In the genomic region with DNA sequence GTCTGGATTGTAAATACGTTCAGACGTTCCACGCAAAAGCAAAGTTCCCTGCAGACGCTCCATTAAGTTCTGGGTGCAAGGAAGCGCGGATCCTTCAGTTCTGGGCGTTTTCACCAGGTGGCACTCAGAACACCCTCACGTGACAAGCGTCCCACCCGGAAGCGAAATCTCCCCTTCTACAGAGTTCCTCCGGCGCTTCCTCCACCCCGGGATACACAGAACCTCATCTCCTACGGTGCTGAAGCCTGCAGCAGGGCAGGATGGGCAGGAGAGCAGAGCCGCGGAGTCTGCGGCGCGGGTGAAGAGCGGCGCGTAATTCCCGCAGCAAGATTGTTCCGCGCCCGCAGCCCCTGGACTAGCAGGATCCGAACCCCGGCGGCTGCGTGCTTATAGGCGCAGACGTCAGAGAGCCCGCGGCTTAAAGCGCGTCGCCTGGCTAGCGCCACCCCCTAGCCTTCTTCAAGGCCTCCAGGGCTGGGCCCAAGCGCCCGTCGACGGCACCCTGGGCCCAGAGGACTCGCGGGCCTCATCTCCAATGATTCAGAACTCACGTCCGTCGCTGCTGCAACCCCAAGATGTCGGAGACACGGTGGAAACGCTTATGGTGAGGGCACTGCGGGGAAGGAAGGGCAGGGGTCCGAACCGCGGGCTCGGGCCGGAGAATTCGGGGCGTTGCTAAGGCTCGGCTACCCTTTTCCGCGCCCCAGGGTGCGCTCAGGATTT, we compare ENCODE assay signal across 8 cellular contexts. TPM values are rescaled to one million over a fixed set of nuclear protein-coding genes. Genes with fewer than 3 reads are reported as not detected.
DNase-seq lines count a peak whose midpoint lies in the region; ATAC-seq and TF ChIP-seq lines count a peak whose summit lies in the region.

A gene with protein sequence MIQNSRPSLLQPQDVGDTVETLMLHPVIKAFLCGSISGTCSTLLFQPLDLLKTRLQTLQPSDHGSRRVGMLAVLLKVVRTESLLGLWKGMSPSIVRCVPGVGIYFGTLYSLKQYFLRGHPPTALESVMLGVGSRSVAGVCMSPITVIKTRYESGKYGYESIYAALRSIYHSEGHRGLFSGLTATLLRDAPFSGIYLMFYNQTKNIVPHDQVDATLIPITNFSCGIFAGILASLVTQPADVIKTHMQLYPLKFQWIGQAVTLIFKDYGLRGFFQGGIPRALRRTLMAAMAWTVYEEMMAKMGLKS (plus strand): TSS at position 181 of the 723 bp plus-strand sequence. CDS start 355 bp downstream, at position 536.

- peak within 1 kb of the TSS; percentile 96 for H3K27ac ChIP-seq in fibroblast of lung (ENCODE audit: insufficient read depth, low read length)
- H3K27ac ChIP-seq in subcutaneous abdominal adipose tissue (ENCODE audit: low read depth, low read length) = peak within 1 kb of the TSS; percentile 84

- H3K9me3 ChIP-seq in Caco-2 (no peaks in the 10 kb centered on the region), fibroblast of lung (ENCODE audit: control insufficient read depth, insufficient read depth, low read depth, low read length) (no peaks in the 10 kb centered on the region), subcutaneous abdominal adipose tissue (ENCODE audit: control insufficient read depth in 5 of 5, low read length in 5 of 5) (no peaks in the 10 kb centered on the region)

- peak within 1 kb of the TSS; percentile 75 for H3K4me3 ChIP-seq in Caco-2 (ENCODE audit: low read depth, low read length)
- H3K4me3 ChIP-seq in fibroblast of lung (replicated peaks in 1 of 4; ENCODE audit: control extremely low read depth in 1 of 4, insufficient read depth in 1 of 4, low read depth in 3 of 4, low read length in 4 of 4) = peak within 1 kb of the TSS; percentile 71 to 90 (median 81)
- H3K4me3 ChIP-seq in subcutaneous abdominal adipose tissue (ENCODE audit: low read depth in 1 of 5, low read length in 5 of 5) = peak within 1 kb of the TSS; percentile 80 to 90 (median 84)

- H3K9me3 Mint-ChIP-seq in Caco-2 (ENCODE audit: unreplicated experiment) = no peaks in the 10 kb centered on the region
- H3K9me3 Mint-ChIP-seq in nephron progenitor cell = no peaks in the 10 kb centered on the region

- no TSS peak for BruUV-seq in Caco-2 (replicated peaks; lab: Mats Ljungman, UMichigan)

- no peaks in the 10 kb centered on the region for H3K36me3 ChIP-seq in Caco-2 (ENCODE audit: control insufficient read depth, insufficient read depth, low read length)
- H3K36me3 ChIP-seq in fibroblast of lung (ENCODE audit: control insufficient read depth, insufficient read depth, low read length) = peaks cover 2% of the 10 kb centered on the region
- H3K36me3 ChIP-seq in subcutaneous abdominal adipose tissue (ENCODE audit: control insufficient read depth in 5 of 5, insufficient read depth in 5 of 5, low read length in 5 of 5) = no peaks in the 10 kb centered on the region

- H3K27me3 Mint-ChIP-seq in Caco-2 (ENCODE audit: insufficient read depth, unreplicated experiment) (no peaks in the 10 kb centered on the region), nephron progenitor cell (ENCODE audit: low read depth, poor library complexity) (no peaks in the 10 kb centered on the region)

- peak in 1 of 2 experiments; percentile 49 for TF ChIP-seq CTCF in Caco-2 (IDR thresholded peaks at IDR 0.05; ENCODE audit: insufficient read depth in 1 of 2, low read depth in 1 of 2, low read length in 1 of 2, severe bottlenecking in 1 of 2, unreplicated experiment in 1 of 2)
- peak; percentile 35 to 48 for TF ChIP-seq CTCF in fibroblast of lung (conservative IDR thresholded peaks at IDR 0.05 in 1 of 2, IDR thresholded peaks at IDR 0.05 in 1 of 2; ENCODE audit: low read depth in 1 of 2, low read length in 2 of 2)
- TF ChIP-seq CTCF in nephron progenitor cell (IDR thresholded peaks at IDR 0.05) = no peak

- no peaks in the 10 kb centered on the region for H3K27me3 ChIP-seq in Caco-2 (replicated peaks; ENCODE audit: control insufficient read depth, insufficient read depth, low read length)
- no peaks in the 10 kb centered on the region for H3K27me3 ChIP-seq in fibroblast of lung (ENCODE audit: control insufficient read depth, insufficient read depth, low read length)
- no peaks in the 10 kb centered on the region for H3K27me3 ChIP-seq in subcutaneous abdominal adipose tissue (ENCODE audit: control insufficient read depth in 5 of 5, insufficient read depth in 4 of 5, low read length in 5 of 5)

- no peak for TF ChIP-seq RAD21 in Ishikawa (IDR thresholded peaks at IDR 0.05; ENCODE audit: low read depth)

- DNase-seq in Caco-2 (peak; percentile 82 to 87), activated T-cell treated with anti-CD3 and anti-CD28 coated beads for 1 hour (ENCODE audit: low read depth) (peak; percentile 71), fibroblast of lung (ENCODE audit: low read depth in 2 of 2) (peak; percentile 88 to 90), nephron progenitor cell (peak; percentile 73), erythroblast (lab: John Stamatoyannopoulos, UW) (no peak)

- TF ChIP-seq EP300 in Ishikawa (IDR thresholded peaks at IDR 0.05; ENCODE audit: borderline replicate concordance) = no peak

- H3K4me3 Mint-ChIP-seq in Caco-2 (ENCODE audit: unreplicated experiment) (peak within 1 kb of the TSS; percentile 96), nephron progenitor cell (peak within 1 kb of the TSS; percentile 96)

- H4K20me1 ChIP-seq in fibroblast of lung (ENCODE audit: control insufficient read depth, extremely low read depth, insufficient read depth, low read length) = no peaks in the 10 kb centered on the region

- H3K4me1 ChIP-seq in Caco-2 (peaks cover 39% of the 10 kb centered on the region), fibroblast of lung (ENCODE audit: control insufficient read depth, extremely low read depth, insufficient read depth, low read length) (peaks cover 3% of the 10 kb centered on the region), subcutaneous abdominal adipose tissue (ENCODE audit: control insufficient read depth in 5 of 5, insufficient read depth in 5 of 5, low read length in 5 of 5) (peaks cover 0 to 24% (median 19%) of the 10 kb centered on the region in 5 donors)

- intact Hi-C loops in Caco-2 (cut with micrococcal nuclease; ENCODE audit: unreplicated experiment) = loop anchor here (5.0 to 10.0 kb wide), 3 partner anchors 66 to 259 kb away; no protein-coding TSS in a partner anchor

- peak within 1 kb of the TSS; percentile 99 for H3K27ac Mint-ChIP-seq in Caco-2 (ENCODE audit: unreplicated experiment)
- peak within 1 kb of the TSS; percentile 99 for H3K27ac Mint-ChIP-seq in nephron progenitor cell

- peak within 1 kb of the TSS; percentile 84 for H2AFZ ChIP-seq in fibroblast of lung (ENCODE audit: low read length)

- TF ChIP-seq POLR2A in erythroblast (IDR thresholded peaks at IDR 0.05; ENCODE audit: low read length) = no peak

- peaks cover 29% of the 10 kb centered on the region for H3K36me3 Mint-ChIP-seq in Caco-2 (ENCODE audit: insufficient read depth, unreplicated experiment)
- peaks cover 4% of the 10 kb centered on the region for H3K36me3 Mint-ChIP-seq in nephron progenitor cell (ENCODE audit: low read depth)

- ATAC-seq in GM21528 (IDR thresholded peaks at IDR 0.05; ENCODE audit: low FRiP score, unreplicated experiment) = peak; percentile 78

- CTCF ChIA-PET in Caco-2 (lab: Charles Lee) = no interaction called here

- POLR2A ChIA-PET in Caco-2 (lab: Charles Lee) = interaction anchor here (0.7 kb wide), 1 partner anchor 256 kb away, joined by 3 read pairs; no protein-coding TSS in a partner anchor

- H3K4me1 Mint-ChIP-seq in Caco-2 (ENCODE audit: low read depth, unreplicated experiment) (peaks cover 28% of the 10 kb centered on the region), nephron progenitor cell (peaks cover 46% of the 10 kb centered on the region)

- peaks cover 40% of the 10 kb centered on the region for H3K79me2 ChIP-seq in fibroblast of lung (ENCODE audit: control insufficient read depth, insufficient read depth, low read length)

- H3K9ac ChIP-seq in fibroblast of lung (ENCODE audit: insufficient read depth, low read length) (peak within 1 kb of the TSS; percentile 93), subcutaneous abdominal adipose tissue (ENCODE audit: low read length in 5 of 5) (peak within 1 kb of the TSS; percentile 48 to 89 (median 84))

- H3K4me2 ChIP-seq in fibroblast of lung (ENCODE audit: extremely low read depth, insufficient read depth, low read length) = peak within 1 kb of the TSS; percentile 94

TF ChIP-seq in Ishikawa, 13 proteins besides CTCF, POLR2A, EP300 and RAD21 (continues in another document):
- TF ChIP-seq NFIC (IDR thresholded peaks at IDR 0.05) = no peak
- TF ChIP-seq ZBTB7A (IDR thresholded peaks at IDR 0.05; ENCODE audit: low read depth) = no peak; the same call in 1 of the 2 replicates
- TF ChIP-seq FOXM1 (IDR thresholded peaks at IDR 0.05; ENCODE audit: borderline replicate concordance, low read depth) = no peak
- TF ChIP-seq YY1 (IDR thresholded peaks at IDR 0.05; ENCODE audit: low read depth) = no peak
- TF ChIP-seq, protein P1, sequence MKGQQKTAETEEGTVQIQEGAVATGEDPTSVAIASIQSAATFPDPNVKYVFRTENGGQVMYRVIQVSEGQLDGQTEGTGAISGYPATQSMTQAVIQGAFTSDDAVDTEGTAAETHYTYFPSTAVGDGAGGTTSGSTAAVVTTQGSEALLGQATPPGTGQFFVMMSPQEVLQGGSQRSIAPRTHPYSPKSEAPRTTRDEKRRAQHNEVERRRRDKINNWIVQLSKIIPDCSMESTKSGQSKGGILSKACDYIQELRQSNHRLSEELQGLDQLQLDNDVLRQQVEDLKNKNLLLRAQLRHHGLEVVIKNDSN (IDR thresholded peaks at IDR 0.05) = peak; percentile 98
- no peak for TF ChIP-seq EGR1 (IDR thresholded peaks at IDR 0.05)
- TF ChIP-seq CREB1 (IDR thresholded peaks at IDR 0.05; ENCODE audit: low read depth) = no peak
- TF ChIP-seq TEAD4 (IDR thresholded peaks at IDR 0.05) = 0 out of 2 replicates have a peak, but pooled peaks have one; percentile 4
- TF ChIP-seq CEBPB (IDR thresholded peaks at IDR 0.05) = no peak
- no peak for TF ChIP-seq TCF12 (IDR thresholded peaks at IDR 0.05; ENCODE audit: low read depth)
- TF ChIP-seq, protein P2, sequence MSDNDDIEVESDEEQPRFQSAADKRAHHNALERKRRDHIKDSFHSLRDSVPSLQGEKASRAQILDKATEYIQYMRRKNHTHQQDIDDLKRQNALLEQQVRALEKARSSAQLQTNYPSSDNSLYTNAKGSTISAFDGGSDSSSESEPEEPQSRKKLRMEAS (IDR thresholded peaks at IDR 0.05) = peak; percentile 58; the same call in 1 of the 2 replicates
- peak; percentile 63; the same call in 1 of the 2 replicates for TF ChIP-seq TAF1 (IDR thresholded peaks at IDR 0.05; ENCODE audit: low read depth)

RNA-seq across cellular contexts. Expression of the gene that starts here (rescaled TPM):
- 33.1 and 37.7 TPM in 2 replicates for total RNA-seq in Caco-2 (2022)
- total RNA-seq in fibroblast of lung = 17.7 and 22.0 TPM in 2 replicates
- 23.3 and 26.9 TPM in 2 replicates for polyA plus RNA-seq in fibroblast of lung
- 17.1 and 19.9 TPM in 2 replicates for polyA plus RNA-seq in fibroblast of lung (2012)
- 11.9 and 25.0 TPM in 2 replicates for polyA minus RNA-seq in fibroblast of lung (ENCODE audit: low replicate concordance)

Comparison
In these comparisons a context has a peak if more than half of its experiments do, and no peak if none do; other contexts are left out.
1. DNase-seq: peak in Caco-2 (2 of 2), activated T-cell treated with anti-CD3 and anti-CD28 coated beads for 1 hour (single experiment), fibroblast of lung (2 of 2) and nephron progenitor cell (single experiment); none in erythroblast (0 of 2).
2. Peak in every context shown above with its lines, with median percentiles within 50 percentile points of each other: H3K4me3 ChIP-seq.